Comparison of ENCODE assay signal across 8 cellular contexts in the genomic region with DNA sequence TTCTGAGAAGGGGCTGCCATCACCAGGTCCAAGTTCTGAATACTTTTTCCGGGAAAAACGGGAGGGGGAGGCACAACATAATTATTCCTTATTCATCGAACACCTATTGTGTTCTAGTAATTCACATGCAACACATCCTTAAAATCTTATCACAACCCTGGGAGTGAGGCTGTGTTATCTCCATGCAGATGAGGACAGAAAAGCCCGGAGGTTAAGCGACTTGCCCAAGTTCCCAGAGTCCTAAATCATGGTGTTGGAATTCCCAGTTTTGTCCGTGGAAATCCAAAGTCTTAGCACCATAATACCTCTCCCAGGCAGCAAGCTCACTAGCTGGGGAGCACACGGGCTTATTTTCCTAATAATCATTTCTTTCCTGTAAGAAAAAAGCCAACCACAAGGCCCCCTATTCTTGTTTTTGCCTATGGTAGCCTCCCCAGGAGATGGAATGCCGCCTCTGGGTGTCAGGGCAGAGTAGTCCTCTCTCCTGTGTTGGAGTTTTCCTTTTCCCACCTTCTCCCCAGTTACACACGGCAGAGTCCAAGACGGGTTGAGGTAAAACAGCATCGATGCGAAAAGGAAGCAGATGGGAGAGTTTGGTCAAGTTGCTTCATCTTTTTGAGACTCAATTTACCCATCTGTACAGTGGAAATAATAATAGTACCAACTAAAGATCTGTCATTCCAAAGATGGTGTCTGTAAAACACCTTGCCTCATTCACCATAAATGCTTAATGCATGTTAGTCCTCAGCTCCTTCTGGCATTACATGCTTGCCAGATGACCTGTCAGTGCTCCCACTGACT.
DNase-seq lines count a peak whose midpoint lies in the region; ATAC-seq and TF ChIP-seq lines count a peak whose summit lies in the region.

No MANE protein-coding gene starts in this region.

- H3K27ac ChIP-seq in BLaER1 treated with 17β-estradiol and CSF1 and Interleukin-3, amounts not matched to agents 10 nM and 100 nM = no peak overlapping the region; a peak in 1 of 22 replicates

- ATAC-seq in T-helper 17 cell (no peak), HG03342 (IDR thresholded peaks at IDR 0.05; ENCODE audit: unreplicated experiment) (no peak), HG02798 (IDR thresholded peaks at IDR 0.05; ENCODE audit: poor library complexity, unreplicated experiment) (no peak)

- DNase-seq in T-helper 17 cell (no peak), fibroblast of the aortic adventitia (ENCODE audit: low read depth) (no peak), osteocyte (ENCODE audit: extremely low spot score, unreplicated experiment) (no peak), retina (no peak), GM10266 (ENCODE audit: extremely low spot score) (no peak)

- H3K4me3 ChIP-seq in BLaER1 treated with 17β-estradiol and CSF1 and Interleukin-3, amounts not matched to agents 10 nM and 100 nM = peak overlapping the region; percentile 70 to 81 (median 74)
- H3K4me3 ChIP-seq in fibroblast of the aortic adventitia (ENCODE audit: low read depth, low read length) = peak overlapping the region; percentile 72

- TF ChIP-seq CTCF in fibroblast of the aortic adventitia (IDR thresholded peaks at IDR 0.05; ENCODE audit: insufficient read depth, low read length) (peak; percentile 18), osteocyte (IDR thresholded peaks at IDR 0.05) (peak; percentile 17), GM10266 (IDR thresholded peaks at IDR 0.05; ENCODE audit: control insufficient read depth, insufficient read depth, low read depth, missing control alignments) (no peak)

- no peaks in the 10 kb centered on the region for H3K36me3 ChIP-seq in BLaER1 treated with 17β-estradiol and CSF1 and Interleukin-3, amounts not matched to agents 10 nM and 100 nM

- no peaks in the 10 kb centered on the region for H3K9me3 Mint-ChIP-seq in osteocyte (ENCODE audit: unreplicated experiment)

- H3K4me3 Mint-ChIP-seq in T-helper 17 cell (peak overlapping the region; percentile 59), osteocyte (ENCODE audit: unreplicated experiment) (peak overlapping the region; percentile 93)

- peaks cover 11% of the 10 kb centered on the region for H3K4me1 Mint-ChIP-seq in T-helper 17 cell
- peaks cover 57% of the 10 kb centered on the region for H3K4me1 Mint-ChIP-seq in osteocyte (ENCODE audit: unreplicated experiment)

- peak overlapping the region; percentile 89 to 100 (median 99) for H3K4me2 ChIP-seq in BLaER1 treated with 17β-estradiol and CSF1 and Interleukin-3, amounts not matched to agents 10 nM and 100 nM

- H3K27me3 ChIP-seq in BLaER1 treated with 17β-estradiol and CSF1 and Interleukin-3, amounts not matched to agents 10 nM and 100 nM = peaks cover 0 to 86% (median 10%) of the 10 kb centered on the region in 11 experiments; a peak in 12 of 22 replicates

- H3K4me1 ChIP-seq in BLaER1 treated with 17β-estradiol and CSF1 and Interleukin-3, amounts not matched to agents 10 nM and 100 nM = peaks cover 25 to 83% (median 57%) of the 10 kb centered on the region in 10 experiments

- H3K36me3 Mint-ChIP-seq in T-helper 17 cell (ENCODE audit: low read depth) (peaks cover 2% of the 10 kb centered on the region), osteocyte (ENCODE audit: unreplicated experiment) (no peaks in the 10 kb centered on the region)

- no peak overlapping the region for H3K27ac Mint-ChIP-seq in T-helper 17 cell
- peak overlapping the region; percentile 92 for H3K27ac Mint-ChIP-seq in osteocyte (ENCODE audit: unreplicated experiment)

- peaks cover 0 to 64% (median 59%) of the 10 kb centered on the region in 11 experiments; a peak in 18 of 22 replicates for H4K20me1 ChIP-seq in BLaER1 treated with 17β-estradiol and CSF1 and Interleukin-3, amounts not matched to agents 10 nM and 100 nM

- H3K9me3 ChIP-seq in BLaER1 treated with 17β-estradiol and CSF1 and Interleukin-3, amounts not matched to agents 10 nM and 100 nM (replicated peaks in 1 of 11) = no peaks in the 10 kb centered on the region
- H3K9me3 ChIP-seq in T-helper 17 cell (ENCODE audit: control insufficient read depth, low read length, poor library complexity, severe bottlenecking) = no peaks in the 10 kb centered on the region

- peak overlapping the region in 5 of 11 experiments; percentile 66 to 84 (median 82); a peak in 8 of 22 replicates for H3K9ac ChIP-seq in BLaER1 treated with 17β-estradiol and CSF1 and Interleukin-3, amounts not matched to agents 10 nM and 100 nM

- H3K27me3 Mint-ChIP-seq in T-helper 17 cell (peaks cover 61% of the 10 kb centered on the region), osteocyte (ENCODE audit: unreplicated experiment) (no peaks in the 10 kb centered on the region)
